In genomic region chr10:75099952-75100763, GRCh38 we compare ENCODE assay signal across 8 cellular contexts. TPM values are rescaled to one million over a fixed set of nuclear protein-coding genes. Genes with fewer than 3 reads are reported as not detected.
A peak's percentile ranks its signal among the peaks of the same experiment; 100 is the strongest.
DNase-seq lines count a peak whose midpoint lies in the region; ATAC-seq and TF ChIP-seq lines count a peak whose summit lies in the region.

No MANE protein-coding gene starts in this region.

- no peaks in the 10 kb centered on the region for H3K9me3 ChIP-seq in OCI-LY1 (ENCODE audit: low read length)
- H3K9me3 ChIP-seq in fibroblast of lung (ENCODE audit: control insufficient read depth, insufficient read depth, low read depth, low read length) = no peaks in the 10 kb centered on the region
- H3K9me3 ChIP-seq in neural cell (ENCODE audit: low read length) = no peaks in the 10 kb centered on the region

- H3K36me3 Mint-ChIP-seq in activated T-cell treated with anti-CD3 and anti-CD28 coated beads, Interleukin-2, amount 50 U/mL, for 24 hours (ENCODE audit: low read depth) = no peaks in the 10 kb centered on the region

- H3K4me1 Mint-ChIP-seq in activated T-cell treated with anti-CD3 and anti-CD28 coated beads, Interleukin-2, amount 50 U/mL, for 24 hours (ENCODE audit: low read depth) = peaks cover 2% of the 10 kb centered on the region

- H3K4me3 ChIP-seq in OCI-LY1 (ENCODE audit: low read depth, low read length, poor library complexity, severe bottlenecking) (no peak overlapping the region), fibroblast of lung (replicated peaks in 1 of 4; ENCODE audit: control extremely low read depth in 1 of 4, insufficient read depth in 1 of 4, low read depth in 3 of 4, low read length in 4 of 4) (no peak overlapping the region), neural cell (ENCODE audit: low read length) (no peak overlapping the region)

- peak overlapping the region; percentile 47 for H3K27ac Mint-ChIP-seq in activated T-cell treated with anti-CD3 and anti-CD28 coated beads, Interleukin-2, amount 50 U/mL, for 24 hours

- H3K4me2 ChIP-seq in OCI-LY1 (ENCODE audit: low read length) = peak overlapping the region; percentile 55
- H3K4me2 ChIP-seq in fibroblast of lung (ENCODE audit: extremely low read depth, insufficient read depth, low read length) = no peak overlapping the region
- H3K4me2 ChIP-seq in neural cell (ENCODE audit: low read length) = no peak overlapping the region

- H3K27me3 ChIP-seq in OCI-LY1 (ENCODE audit: insufficient read depth, low read length) (no peaks in the 10 kb centered on the region), fibroblast of lung (ENCODE audit: control insufficient read depth, insufficient read depth, low read length) (no peaks in the 10 kb centered on the region), neural cell (ENCODE audit: insufficient read depth, low read depth, low read length) (no peaks in the 10 kb centered on the region)

- DNase-seq in 8988T = peak; percentile 94
- DNase-seq in activated T-cell treated with anti-CD3 and anti-CD28 coated beads, Interleukin-2, amount 50 U/mL, for 24 hours = peak; percentile 90
- DNase-seq in fibroblast of lung (ENCODE audit: low read depth in 2 of 2) = peak; percentile 41 to 64
- peak; percentile 34 to 83 (median 70) for DNase-seq in stimulated activated naive CD4-positive, alpha-beta T cell (lab: John Stamatoyannopoulos, UW)

- no peaks in the 10 kb centered on the region for H3K4me1 ChIP-seq in OCI-LY1 (ENCODE audit: insufficient read depth, low read length, severe bottlenecking)
- no peaks in the 10 kb centered on the region for H3K4me1 ChIP-seq in fibroblast of lung (ENCODE audit: control insufficient read depth, extremely low read depth, insufficient read depth, low read length)

- H3K36me3 ChIP-seq in OCI-LY1 (ENCODE audit: insufficient read depth, low read length) = no peaks in the 10 kb centered on the region
- H3K36me3 ChIP-seq in fibroblast of lung (ENCODE audit: control insufficient read depth, insufficient read depth, low read length) = no peaks in the 10 kb centered on the region
- no peaks in the 10 kb centered on the region for H3K36me3 ChIP-seq in neural cell (ENCODE audit: insufficient read depth, low read length)

- no peaks in the 10 kb centered on the region for H3K27me3 Mint-ChIP-seq in activated T-cell treated with anti-CD3 and anti-CD28 coated beads, Interleukin-2, amount 50 U/mL, for 24 hours

- no peaks in the 10 kb centered on the region for H3K79me2 ChIP-seq in OCI-LY1 (ENCODE audit: insufficient read depth, low read length)
- H3K79me2 ChIP-seq in fibroblast of lung (ENCODE audit: control insufficient read depth, insufficient read depth, low read length) = no peaks in the 10 kb centered on the region
- H3K79me2 ChIP-seq in neural cell (replicated peaks; ENCODE audit: insufficient read depth, low read length) = no peaks in the 10 kb centered on the region

- H3K27ac ChIP-seq in OCI-LY1 (ENCODE audit: low read depth, low read length, poor library complexity, severe bottlenecking) (no peak overlapping the region), fibroblast of lung (ENCODE audit: insufficient read depth, low read length) (no peak overlapping the region), neural cell (ENCODE audit: low read length) (no peak overlapping the region)

- no peak for TF ChIP-seq EP300 in neural cell (conservative IDR thresholded peaks at IDR 0.05; ENCODE audit: poor library complexity, severe bottlenecking)

- H3K9me2 ChIP-seq in OCI-LY1 (ENCODE audit: low read depth, low read length) (no peaks in the 10 kb centered on the region), neural cell (ENCODE audit: insufficient read depth, low read length) (no peaks in the 10 kb centered on the region)

- H3F3A ChIP-seq in OCI-LY1 (ENCODE audit: insufficient read depth, low read length) = no peaks in the 10 kb centered on the region
- no peaks in the 10 kb centered on the region for H3F3A ChIP-seq in neural cell (ENCODE audit: insufficient read depth, low read length, poor library complexity, severe bottlenecking)

- peak; percentile 66 for ATAC-seq in HG02981 (IDR thresholded peaks at IDR 0.05; ENCODE audit: unreplicated experiment)

- H4K20me1 ChIP-seq in OCI-LY1 (ENCODE audit: insufficient read depth, low read length) (no peaks in the 10 kb centered on the region), fibroblast of lung (ENCODE audit: control insufficient read depth, extremely low read depth, insufficient read depth, low read length) (no peaks in the 10 kb centered on the region), neural cell (ENCODE audit: insufficient read depth) (no peaks in the 10 kb centered on the region)

- H2AFZ ChIP-seq in OCI-LY1 (ENCODE audit: low read length) (no peak overlapping the region), fibroblast of lung (ENCODE audit: low read length) (no peak overlapping the region), neural cell (ENCODE audit: low read depth, low read length) (no peak overlapping the region)

- TF ChIP-seq CTCF in GM12873 (IDR thresholded peaks at IDR 0.05; ENCODE audit: insufficient read depth, low read depth, low read length, missing control alignments) (peak; percentile 98), OCI-LY1 (IDR thresholded peaks at IDR 0.05; ENCODE audit: low read length) (peak; percentile 96), fibroblast of lung (conservative IDR thresholded peaks at IDR 0.05 in 1 of 2, IDR thresholded peaks at IDR 0.05 in 1 of 2; ENCODE audit: low read depth in 1 of 2, low read length in 2 of 2) (peak; percentile 82 to 90), neural cell (IDR thresholded peaks at IDR 0.05; ENCODE audit: poor library complexity, severe bottlenecking) (peak; percentile 97)

- TF ChIP-seq RAD21 in neural cell (conservative IDR thresholded peaks at IDR 0.05) = peak; percentile 98

- no peak overlapping the region for H3K4me3 Mint-ChIP-seq in activated T-cell treated with anti-CD3 and anti-CD28 coated beads, Interleukin-2, amount 50 U/mL, for 24 hours

- H3K9me3 Mint-ChIP-seq in activated T-cell treated with anti-CD3 and anti-CD28 coated beads, Interleukin-2, amount 50 U/mL, for 24 hours = no peaks in the 10 kb centered on the region

- no peak overlapping the region for H3K9ac ChIP-seq in OCI-LY1 (ENCODE audit: low read length)
- H3K9ac ChIP-seq in fibroblast of lung (ENCODE audit: insufficient read depth, low read length) = no peak overlapping the region
- no peak overlapping the region for H3K9ac ChIP-seq in neural cell (ENCODE audit: low read length)

TF ChIP-seq in neural cell, 6 proteins besides CTCF, POLR2A, EP300 and RAD21:
- peak; percentile 99 for TF ChIP-seq SMC3 (conservative IDR thresholded peaks at IDR 0.05; ENCODE audit: poor library complexity)
- TF ChIP-seq MXI1 (conservative IDR thresholded peaks at IDR 0.05; ENCODE audit: poor library complexity, severe bottlenecking) = no peak

RNA-seq across cellular contexts. Expression of gene SAMD8, which starts 11.3 kb away (rescaled TPM):
- total RNA-seq in fibroblast of lung = 39.0 and 51.5 TPM in 2 replicates
- polyA plus RNA-seq in fibroblast of lung (20.9 and 32.5 TPM in 2 replicates), neural cell (32.9 and 33.4 TPM in 2 replicates)
- polyA plus RNA-seq in fibroblast of lung (2012) = 9.9 and 14.2 TPM in 2 replicates
- polyA minus RNA-seq in fibroblast of lung (ENCODE audit: low replicate concordance) (27.6 and 29.3 TPM in 2 replicates), neural cell (73.0 and 75.5 TPM in 2 replicates)
